ENCODE assay signal across 9 cellular contexts in genomic region chr5:156593546-156593945, GRCh38.
"Had no signal": no experiment of that assay in that cellular context is flagged by ENCODE, and none has a peak within 500 bp of the region (broad histone marks: within the 10 kb centered on the region; RNA-seq: fewer than 3 reads in every experiment).

No MANE protein-coding gene starts in this region.

- H3K4me3 ChIP-seq: GM23248, HAP-1 had no signal

- H3K27ac Mint-ChIP-seq: HFFc6, IgD-negative memory B cell had no signal

- ATAC-seq: HCT116, HepG2 had no signal

- H3K36me3 ChIP-seq: HAP-1 had no signal

- H3K4me3 Mint-ChIP-seq: HFFc6, IgD-negative memory B cell had no signal

- DNase-seq: GM23248, GOT3, H7, HFFc6 had no signal

- H3K4me1 Mint-ChIP-seq: IgD-negative memory B cell had no signal

- H3K27ac ChIP-seq: GM23248, HL-60 had no signal

- H3K9me3 ChIP-seq: HAP-1 had no signal
